Comparison of ENCODE assay signal across 1 cellular context in the genomic region with DNA sequence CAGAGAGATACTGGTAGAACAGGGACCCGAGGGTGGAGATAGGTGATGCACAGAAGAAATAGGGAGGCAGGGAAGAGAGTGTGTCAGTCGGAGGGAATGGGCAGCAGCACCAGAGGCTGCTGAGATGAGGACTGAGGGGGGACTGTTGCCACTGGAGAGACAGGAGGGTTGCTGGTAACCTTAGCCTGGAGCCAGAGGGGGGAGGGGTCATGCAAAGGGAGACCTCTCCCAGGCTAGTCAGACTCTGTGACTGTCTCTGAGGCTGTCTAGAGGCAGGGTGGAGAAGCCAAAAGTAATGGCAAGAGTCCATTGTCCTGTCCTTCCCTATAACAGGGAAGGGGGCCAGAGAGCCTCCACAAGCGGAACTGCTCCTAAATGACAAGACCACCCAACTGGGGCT.
TF ChIP-seq lines count a peak whose summit lies in the region.

No MANE protein-coding gene starts in this region.

TF ChIP-seq in WTC11, 78 proteins besides CTCF, POLR2A, EP300 and RAD21 (continued from another document):
- TF ChIP-seq, protein P1, sequence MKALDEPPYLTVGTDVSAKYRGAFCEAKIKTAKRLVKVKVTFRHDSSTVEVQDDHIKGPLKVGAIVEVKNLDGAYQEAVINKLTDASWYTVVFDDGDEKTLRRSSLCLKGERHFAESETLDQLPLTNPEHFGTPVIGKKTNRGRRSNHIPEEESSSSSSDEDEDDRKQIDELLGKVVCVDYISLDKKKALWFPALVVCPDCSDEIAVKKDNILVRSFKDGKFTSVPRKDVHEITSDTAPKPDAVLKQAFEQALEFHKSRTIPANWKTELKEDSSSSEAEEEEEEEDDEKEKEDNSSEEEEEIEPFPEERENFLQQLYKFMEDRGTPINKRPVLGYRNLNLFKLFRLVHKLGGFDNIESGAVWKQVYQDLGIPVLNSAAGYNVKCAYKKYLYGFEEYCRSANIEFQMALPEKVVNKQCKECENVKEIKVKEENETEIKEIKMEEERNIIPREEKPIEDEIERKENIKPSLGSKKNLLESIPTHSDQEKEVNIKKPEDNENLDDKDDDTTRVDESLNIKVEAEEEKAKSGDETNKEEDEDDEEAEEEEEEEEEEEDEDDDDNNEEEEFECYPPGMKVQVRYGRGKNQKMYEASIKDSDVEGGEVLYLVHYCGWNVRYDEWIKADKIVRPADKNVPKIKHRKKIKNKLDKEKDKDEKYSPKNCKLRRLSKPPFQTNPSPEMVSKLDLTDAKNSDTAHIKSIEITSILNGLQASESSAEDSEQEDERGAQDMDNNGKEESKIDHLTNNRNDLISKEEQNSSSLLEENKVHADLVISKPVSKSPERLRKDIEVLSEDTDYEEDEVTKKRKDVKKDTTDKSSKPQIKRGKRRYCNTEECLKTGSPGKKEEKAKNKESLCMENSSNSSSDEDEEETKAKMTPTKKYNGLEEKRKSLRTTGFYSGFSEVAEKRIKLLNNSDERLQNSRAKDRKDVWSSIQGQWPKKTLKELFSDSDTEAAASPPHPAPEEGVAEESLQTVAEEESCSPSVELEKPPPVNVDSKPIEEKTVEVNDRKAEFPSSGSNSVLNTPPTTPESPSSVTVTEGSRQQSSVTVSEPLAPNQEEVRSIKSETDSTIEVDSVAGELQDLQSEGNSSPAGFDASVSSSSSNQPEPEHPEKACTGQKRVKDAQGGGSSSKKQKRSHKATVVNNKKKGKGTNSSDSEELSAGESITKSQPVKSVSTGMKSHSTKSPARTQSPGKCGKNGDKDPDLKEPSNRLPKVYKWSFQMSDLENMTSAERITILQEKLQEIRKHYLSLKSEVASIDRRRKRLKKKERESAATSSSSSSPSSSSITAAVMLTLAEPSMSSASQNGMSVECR (CRISPR knock-in tag; IDR thresholded peaks at IDR 0.05; ENCODE audit: borderline replicate concordance), result no peak
- TF ChIP-seq NR2C2 (CRISPR knock-in tag; IDR thresholded peaks at IDR 0.05) (no peak), CREB1 (CRISPR knock-in tag; IDR thresholded peaks at IDR 0.05) (no peak), GRHL2 (CRISPR knock-in tag; IDR thresholded peaks at IDR 0.05; ENCODE audit: insufficient replicate concordance, severe bottlenecking) (no peak), KAT7 (CRISPR knock-in tag; IDR thresholded peaks at IDR 0.05; ENCODE audit: borderline replicate concordance) (no peak), RELA (CRISPR knock-in tag; IDR thresholded peaks at IDR 0.05; ENCODE audit: borderline replicate concordance) (no peak), TEAD1 (CRISPR knock-in tag; IDR thresholded peaks at IDR 0.05) (no peak), ELF4 (CRISPR knock-in tag; IDR thresholded peaks at IDR 0.05; ENCODE audit: low read depth) (no peak), NFYB (CRISPR knock-in tag; conservative IDR thresholded peaks at IDR 0.05; ENCODE audit: low read depth) (no peak), FOXK1 (CRISPR knock-in tag; IDR thresholded peaks at IDR 0.05) (no peak), RORB (CRISPR knock-in tag; IDR thresholded peaks at IDR 0.05) (no peak), ZNF423 (CRISPR knock-in tag; IDR thresholded peaks at IDR 0.05) (no peak), ESRRA (CRISPR knock-in tag; IDR thresholded peaks at IDR 0.05; ENCODE audit: borderline replicate concordance) (no peak)
- TF ChIP-seq, protein P2, sequence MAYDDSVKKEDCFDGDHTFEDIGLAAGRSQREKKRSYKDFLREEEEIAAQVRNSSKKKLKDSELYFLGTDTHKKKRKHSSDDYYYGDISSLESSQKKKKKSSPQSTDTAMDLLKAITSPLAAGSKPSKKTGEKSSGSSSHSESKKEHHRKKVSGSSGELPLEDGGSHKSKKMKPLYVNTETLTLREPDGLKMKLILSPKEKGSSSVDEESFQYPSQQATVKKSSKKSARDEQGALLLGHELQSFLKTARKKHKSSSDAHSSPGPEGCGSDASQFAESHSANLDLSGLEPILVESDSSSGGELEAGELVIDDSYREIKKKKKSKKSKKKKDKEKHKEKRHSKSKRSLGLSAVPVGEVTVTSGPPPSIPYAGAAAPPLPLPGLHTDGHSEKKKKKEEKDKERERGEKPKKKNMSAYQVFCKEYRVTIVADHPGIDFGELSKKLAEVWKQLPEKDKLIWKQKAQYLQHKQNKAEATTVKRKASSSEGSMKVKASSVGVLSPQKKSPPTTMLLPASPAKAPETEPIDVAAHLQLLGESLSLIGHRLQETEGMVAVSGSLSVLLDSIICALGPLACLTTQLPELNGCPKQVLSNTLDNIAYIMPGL (CRISPR knock-in tag; IDR thresholded peaks at IDR 0.05), result no peak
- TF ChIP-seq, protein P3, sequence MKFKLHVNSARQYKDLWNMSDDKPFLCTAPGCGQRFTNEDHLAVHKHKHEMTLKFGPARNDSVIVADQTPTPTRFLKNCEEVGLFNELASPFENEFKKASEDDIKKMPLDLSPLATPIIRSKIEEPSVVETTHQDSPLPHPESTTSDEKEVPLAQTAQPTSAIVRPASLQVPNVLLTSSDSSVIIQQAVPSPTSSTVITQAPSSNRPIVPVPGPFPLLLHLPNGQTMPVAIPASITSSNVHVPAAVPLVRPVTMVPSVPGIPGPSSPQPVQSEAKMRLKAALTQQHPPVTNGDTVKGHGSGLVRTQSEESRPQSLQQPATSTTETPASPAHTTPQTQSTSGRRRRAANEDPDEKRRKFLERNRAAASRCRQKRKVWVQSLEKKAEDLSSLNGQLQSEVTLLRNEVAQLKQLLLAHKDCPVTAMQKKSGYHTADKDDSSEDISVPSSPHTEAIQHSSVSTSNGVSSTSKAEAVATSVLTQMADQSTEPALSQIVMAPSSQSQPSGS (CRISPR knock-in tag; IDR thresholded peaks at IDR 0.05; ENCODE audit: borderline replicate concordance, low read depth), result no peak
- TF ChIP-seq, protein P4, sequence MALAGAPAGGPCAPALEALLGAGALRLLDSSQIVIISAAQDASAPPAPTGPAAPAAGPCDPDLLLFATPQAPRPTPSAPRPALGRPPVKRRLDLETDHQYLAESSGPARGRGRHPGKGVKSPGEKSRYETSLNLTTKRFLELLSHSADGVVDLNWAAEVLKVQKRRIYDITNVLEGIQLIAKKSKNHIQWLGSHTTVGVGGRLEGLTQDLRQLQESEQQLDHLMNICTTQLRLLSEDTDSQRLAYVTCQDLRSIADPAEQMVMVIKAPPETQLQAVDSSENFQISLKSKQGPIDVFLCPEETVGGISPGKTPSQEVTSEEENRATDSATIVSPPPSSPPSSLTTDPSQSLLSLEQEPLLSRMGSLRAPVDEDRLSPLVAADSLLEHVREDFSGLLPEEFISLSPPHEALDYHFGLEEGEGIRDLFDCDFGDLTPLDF (CRISPR knock-in tag; IDR thresholded peaks at IDR 0.05), result no peak
- TF ChIP-seq, protein P5, sequence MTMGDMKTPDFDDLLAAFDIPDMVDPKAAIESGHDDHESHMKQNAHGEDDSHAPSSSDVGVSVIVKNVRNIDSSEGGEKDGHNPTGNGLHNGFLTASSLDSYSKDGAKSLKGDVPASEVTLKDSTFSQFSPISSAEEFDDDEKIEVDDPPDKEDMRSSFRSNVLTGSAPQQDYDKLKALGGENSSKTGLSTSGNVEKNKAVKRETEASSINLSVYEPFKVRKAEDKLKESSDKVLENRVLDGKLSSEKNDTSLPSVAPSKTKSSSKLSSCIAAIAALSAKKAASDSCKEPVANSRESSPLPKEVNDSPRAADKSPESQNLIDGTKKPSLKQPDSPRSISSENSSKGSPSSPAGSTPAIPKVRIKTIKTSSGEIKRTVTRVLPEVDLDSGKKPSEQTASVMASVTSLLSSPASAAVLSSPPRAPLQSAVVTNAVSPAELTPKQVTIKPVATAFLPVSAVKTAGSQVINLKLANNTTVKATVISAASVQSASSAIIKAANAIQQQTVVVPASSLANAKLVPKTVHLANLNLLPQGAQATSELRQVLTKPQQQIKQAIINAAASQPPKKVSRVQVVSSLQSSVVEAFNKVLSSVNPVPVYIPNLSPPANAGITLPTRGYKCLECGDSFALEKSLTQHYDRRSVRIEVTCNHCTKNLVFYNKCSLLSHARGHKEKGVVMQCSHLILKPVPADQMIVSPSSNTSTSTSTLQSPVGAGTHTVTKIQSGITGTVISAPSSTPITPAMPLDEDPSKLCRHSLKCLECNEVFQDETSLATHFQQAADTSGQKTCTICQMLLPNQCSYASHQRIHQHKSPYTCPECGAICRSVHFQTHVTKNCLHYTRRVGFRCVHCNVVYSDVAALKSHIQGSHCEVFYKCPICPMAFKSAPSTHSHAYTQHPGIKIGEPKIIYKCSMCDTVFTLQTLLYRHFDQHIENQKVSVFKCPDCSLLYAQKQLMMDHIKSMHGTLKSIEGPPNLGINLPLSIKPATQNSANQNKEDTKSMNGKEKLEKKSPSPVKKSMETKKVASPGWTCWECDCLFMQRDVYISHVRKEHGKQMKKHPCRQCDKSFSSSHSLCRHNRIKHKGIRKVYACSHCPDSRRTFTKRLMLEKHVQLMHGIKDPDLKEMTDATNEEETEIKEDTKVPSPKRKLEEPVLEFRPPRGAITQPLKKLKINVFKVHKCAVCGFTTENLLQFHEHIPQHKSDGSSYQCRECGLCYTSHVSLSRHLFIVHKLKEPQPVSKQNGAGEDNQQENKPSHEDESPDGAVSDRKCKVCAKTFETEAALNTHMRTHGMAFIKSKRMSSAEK (CRISPR knock-in tag; IDR thresholded peaks at IDR 0.05; ENCODE audit: borderline replicate concordance), result no peak
